16 cellular contexts compared by ENCODE assay signal in genomic region chr7:39829028-39829427, GRCh38.
DNase-seq lines count a peak whose midpoint lies in the region; FAIRE-seq and TF ChIP-seq lines count a peak whose summit lies in the region.
"Had no signal": no experiment of that assay in that cellular context is flagged by ENCODE, and none has a peak within 500 bp of the region (broad histone marks: within the 10 kb centered on the region; RNA-seq: fewer than 3 reads in every experiment).

No MANE protein-coding gene starts in this region.

- no peak overlapping the region for H3K56ac ChIP-seq in H1 (replicated peaks; ENCODE audit: insufficient read length, low read depth, low read length)
- H3K56ac ChIP-seq in mesendoderm (ENCODE audit: low read length): no peak overlapping the region

- no peak for TF ChIP-seq CTCF in H1 (IDR thresholded peaks at IDR 0.05; ENCODE audit: control extremely low read depth in 1 of 3, insufficient read depth in 1 of 3, low read depth in 1 of 3, low read length in 3 of 3)
- TF ChIP-seq CTCF in kidney (IDR thresholded peaks at IDR 0.05; ENCODE audit: borderline replicate concordance, extremely low read depth, insufficient read depth): no peak

- H3K79me1 ChIP-seq in H1 (ENCODE audit: low read depth, low read length) (no peaks in the 10 kb centered on the region), mesendoderm (ENCODE audit: low read length) (no peaks in the 10 kb centered on the region)

- no peaks in the 10 kb centered on the region; a peak in 1 of 8 replicates for H3K36me3 ChIP-seq in H1 (ENCODE audit: control insufficient read depth in 2 of 4, insufficient read depth in 4 of 4, low read length in 3 of 4)
- no peaks in the 10 kb centered on the region for H3K36me3 ChIP-seq in mesendoderm (ENCODE audit: control insufficient read depth, insufficient read depth, low read length)
- H3K36me3 ChIP-seq in kidney (ENCODE audit: control insufficient read depth in 1 of 2, insufficient read depth in 2 of 2, low read length in 2 of 2): no peaks in the 10 kb centered on the region
- H3K36me3 ChIP-seq: BLaER1 had no signal

- H4K20me1 ChIP-seq in H1 (replicated peaks in 1 of 2; ENCODE audit: control insufficient read depth in 1 of 2, insufficient read depth in 2 of 2, low read length in 2 of 2): no peaks in the 10 kb centered on the region
- H4K20me1 ChIP-seq: BLaER1 had no signal

- H2BK15ac ChIP-seq in H1 (ENCODE audit: low read length) (no peak overlapping the region), mesendoderm (replicated peaks; ENCODE audit: low read depth) (no peak overlapping the region)

- CTCF ChIA-PET in H1 (lab: Charles Lee; ENCODE audit: partially characterized antibody): interaction anchor here (0.6 to 1.3 kb wide), 7 partner anchors 13 to 1860 kb away, joined by 3 to 6 read pairs (median 3); no protein-coding TSS in a partner anchor

- no peak for TF ChIP-seq RAD21 in H1 (IDR thresholded peaks at IDR 0.05 in 1 of 2, conservative IDR thresholded peaks at IDR 0.05 in 1 of 2; ENCODE audit: low read depth in 2 of 2, low read length in 2 of 2)

- H3K79me2 ChIP-seq in H1 (ENCODE audit: control insufficient read depth in 1 of 2, insufficient read depth in 2 of 2, low read length in 2 of 2): no peaks in the 10 kb centered on the region
- H3K79me2 ChIP-seq in mesendoderm (ENCODE audit: control insufficient read depth, insufficient read depth, low read length): no peaks in the 10 kb centered on the region

- H3K18ac ChIP-seq in H1 (ENCODE audit: extremely low read depth, low read length): no peak overlapping the region
- H3K18ac ChIP-seq in mesendoderm (ENCODE audit: low read length): no peak overlapping the region

- FAIRE-seq in H1 (lab: Jason Lieb, UNC) (no peak), kidney (lab: Jason Lieb, UNC) (no peak)
- FAIRE-seq: G401.6, GM12892 had no signal

- no peak overlapping the region for H3K14ac ChIP-seq in H1 (ENCODE audit: insufficient read length)

- no peak overlapping the region for H4K91ac ChIP-seq in H1 (replicated peaks; ENCODE audit: insufficient read length, low read length)

- no peak overlapping the region for H3K23ac ChIP-seq in H1 (ENCODE audit: insufficient read length)
- no peak overlapping the region for H3K23ac ChIP-seq in mesendoderm (ENCODE audit: low read length)

- DNase-seq in UCSD-AML1 (lab: John Stamatoyannopoulos, UW; ENCODE audit: unreplicated experiment): peak; percentile 8
- no peak for DNase-seq in H1 (ENCODE audit: low read depth in 1 of 2, low spot score in 2 of 2)
- DNase-seq in mesendoderm: peak; percentile 42
- no peak for DNase-seq in NCI-H748 treated with DMSO at 0.1 percent for 48 hours (lab: John Stamatoyannopoulos, UW)
- DNase-seq in kidney: no peak
- no peak for DNase-seq in activated CD4-positive, CD25-positive, alpha-beta regulatory T cell treated with anti-CD3 and anti-CD28 coated beads, Interleukin-2, amount 50 U/mL, for 72 hours
- DNase-seq: Caco-2; CD4-positive, CD25-positive, alpha-beta regulatory T cell; CD8-positive, alpha-beta T cell; DMS153; DND-41; H9 had no signal

- 78% methylated on average over 2 of the region's 2 CpGs; no CpG with 5 or more reads in 1 of the 2 experiments for WGBS in H1 (ENCODE audit: extremely low coverage in 1 of 2, insufficient coverage in 1 of 2, insufficient read length in 1 of 2, insufficient replicate concordance in 2 of 2, low coverage in 1 of 2, low lambda C conversion rate in 2 of 2, missing lambda C conversion rate in 1 of 2), 2 experiments
- WGBS in mesendoderm (ENCODE audit: extremely low coverage, insufficient coverage, low lambda C conversion rate): no CpG with 5 or more reads among the region's 2 CpGs

- H2BK5ac ChIP-seq in H1 (ENCODE audit: low read depth, low read length) (no peak overlapping the region), mesendoderm (ENCODE audit: low read length) (no peak overlapping the region)

- no peak for TF ChIP-seq POLR2A in H1 (IDR thresholded peaks at IDR 0.05; ENCODE audit: control extremely low read depth in 1 of 2, low read depth in 2 of 2, low read length in 2 of 2)

- H3K9ac ChIP-seq in H1 (replicated peaks in 1 of 4; ENCODE audit: extremely low read depth in 1 of 4, low read depth in 3 of 4, low read length in 3 of 4) (no peak overlapping the region), mesendoderm (ENCODE audit: low read length) (no peak overlapping the region), kidney (ENCODE audit: low read length in 2 of 2) (no peak overlapping the region)
- H3K9ac ChIP-seq: BLaER1 had no signal

- no peaks in the 10 kb centered on the region for H3K4me1 ChIP-seq in H1 (replicated peaks in 1 of 4; ENCODE audit: control insufficient read depth in 3 of 4, insufficient read depth in 4 of 4, low read length in 3 of 4)
- no peaks in the 10 kb centered on the region for H3K4me1 ChIP-seq in mesendoderm (ENCODE audit: control insufficient read depth, low read depth, low read length)
- H3K4me1 ChIP-seq in kidney (ENCODE audit: control insufficient read depth in 1 of 2, insufficient read depth in 1 of 2, low read depth in 1 of 2, low read length in 2 of 2): no peaks in the 10 kb centered on the region

- POLR2A ChIA-PET in H1 (lab: Charles Lee; ENCODE audit: partially characterized antibody): no interaction called here

- intact Hi-C loops in kidney (cut with DNase I): no loop called here

- H2BK120ac ChIP-seq in H1 (replicated peaks; ENCODE audit: low read depth, low read length) (no peak overlapping the region), mesendoderm (ENCODE audit: low read depth, low read length) (no peak overlapping the region)

- H3K4me2 ChIP-seq in H1 (ENCODE audit: insufficient read depth in 1 of 2, low read depth in 2 of 2, low read length in 2 of 2) (no peak overlapping the region), mesendoderm (ENCODE audit: low read length) (no peak overlapping the region)
- H3K4me2 ChIP-seq: BLaER1 had no signal

- H2AK5ac ChIP-seq in H1 (ENCODE audit: low read depth, low read length) (no peak overlapping the region), mesendoderm (ENCODE audit: low read length) (no peak overlapping the region)

- peaks cover 3% of the 10 kb centered on the region; the same call in 1 of the 2 replicates for H3K23me2 ChIP-seq in H1 (ENCODE audit: low read depth, low read length)

- no peaks in the 10 kb centered on the region for H3K9me3 ChIP-seq in H1 (ENCODE audit: insufficient read depth in 2 of 2, low read depth in 1 of 2, low read length in 1 of 2)
- no peaks in the 10 kb centered on the region for H3K9me3 ChIP-seq in kidney (ENCODE audit: control insufficient read depth in 1 of 2, low read length in 2 of 2)
- H3K9me3 ChIP-seq: BLaER1, Caco-2 had no signal

- H4K8ac ChIP-seq in H1 (ENCODE audit: extremely low read depth, insufficient read depth, low read length): no peak overlapping the region
- H4K8ac ChIP-seq in mesendoderm (ENCODE audit: low read depth, low read length): no peak overlapping the region

- no peak overlapping the region for H2BK20ac ChIP-seq in H1 (ENCODE audit: low read length)

- no peak overlapping the region for H3K4ac ChIP-seq in H1 (replicated peaks; ENCODE audit: insufficient read length, low read depth, low read length)
- H3K4ac ChIP-seq in mesendoderm (ENCODE audit: low read depth, low read length): no peak overlapping the region

- 0 out of 2 replicates have a peak overlapping the region, but pooled peaks have one; percentile 6 for H2AFZ ChIP-seq in H1 (ENCODE audit: low read length)

- peaks cover 1 to 19% (median 6%) of the 10 kb centered on the region in 4 experiments for H3K27me3 ChIP-seq in H1 (replicated peaks in 1 of 4; ENCODE audit: control insufficient read depth in 3 of 4, extremely low read depth in 1 of 4, insufficient read depth in 3 of 4, low read length in 3 of 4)
- no peaks in the 10 kb centered on the region for H3K27me3 ChIP-seq in mesendoderm (ENCODE audit: insufficient read depth, low read length, poor library complexity)

- no peak for TF ChIP-seq EP300 in H1 (IDR thresholded peaks at IDR 0.05; ENCODE audit: borderline replicate concordance in 1 of 2, low read depth in 2 of 2, low read length in 2 of 2)

- H3K27ac ChIP-seq in H1 (ENCODE audit: low read depth, low read length) (no peak overlapping the region), mesendoderm (ENCODE audit: low read depth, low read length) (no peak overlapping the region), kidney (ENCODE audit: low read depth in 2 of 2, low read length in 2 of 2) (no peak overlapping the region)
- H3K27ac ChIP-seq: BLaER1, C4-2B had no signal

- H2BK12ac ChIP-seq in H1 (ENCODE audit: low read depth, low read length): no peak overlapping the region

- H3K4me3 ChIP-seq in H1 (ENCODE audit: extremely low read depth in 1 of 4, insufficient read depth in 2 of 4, low read depth in 3 of 4, low read length in 4 of 4) (no peak overlapping the region), mesendoderm (ENCODE audit: low read length) (no peak overlapping the region), kidney (ENCODE audit: low read length in 2 of 2) (no peak overlapping the region)
- H3K4me3 ChIP-seq: BLaER1 had no signal

- H4K5ac ChIP-seq in H1 (ENCODE audit: insufficient read length, low read depth, low read length): no peak overlapping the region
- no peak overlapping the region for H4K5ac ChIP-seq in mesendoderm (ENCODE audit: low read length)

TF ChIP-seq in H1, 55 proteins besides CTCF, POLR2A, EP300 and RAD21:
- TF ChIP-seq YY1 (IDR thresholded peaks at IDR 0.05; ENCODE audit: low read depth, low read length): no peak
- TF ChIP-seq NANOG (IDR thresholded peaks at IDR 0.05; ENCODE audit: insufficient read depth, low read depth, low read length, poor library complexity, severe bottlenecking): no peak
- TF ChIP-seq TAF7 (optimal IDR thresholded peaks at IDR 0.05; ENCODE audit: borderline replicate concordance, low read depth, low read length): no peak

Comparison
In these comparisons a context has a peak if more than half of its experiments do, and no peak if none do; other contexts are left out.
1. DNase-seq: peak in UCSD-AML1 (single experiment) and mesendoderm (single experiment); none in H1 (0 of 2), NCI-H748 treated with DMSO at 0.1 percent for 48 hours (single experiment), kidney (single experiment) and activated CD4-positive, CD25-positive, alpha-beta regulatory T cell treated with anti-CD3 and anti-CD28 coated beads, Interleukin-2, amount 50 U/mL, for 72 hours (single experiment).